In genomic region chr14:91349481-91350074, GRCh38 we compare ENCODE assay signal across 9 cellular contexts.
DNase-seq lines count a peak whose midpoint lies in the region; ATAC-seq, FAIRE-seq and TF ChIP-seq lines count a peak whose summit lies in the region.
"Had no signal": no experiment of that assay in that cellular context is flagged by ENCODE, and none has a peak within 500 bp of the region (broad histone marks: within the 10 kb centered on the region; RNA-seq: fewer than 3 reads in every experiment).

No MANE protein-coding gene starts in this region.

- H3K27ac ChIP-seq in thymus (ENCODE audit: low read depth) (peak overlapping the region; percentile 20), adrenal gland (no peak overlapping the region)

- TF ChIP-seq CTCF in activated B cell treated with CpG ODN at 0.5 μM for 24 hours (IDR thresholded peaks at IDR 0.05) (no peak), endothelial cell (IDR thresholded peaks at IDR 0.05; ENCODE audit: unreplicated experiment) (no peak), adrenal gland (IDR thresholded peaks at IDR 0.05) (no peak)

- H3K27ac Mint-ChIP-seq in activated B cell treated with CpG ODN at 0.5 μM for 24 hours: peak overlapping the region; percentile 79
- peak overlapping the region; percentile 38 for H3K27ac Mint-ChIP-seq in endothelial cell (ENCODE audit: unreplicated experiment)

- H3K4me1 Mint-ChIP-seq in activated B cell treated with CpG ODN at 0.5 μM for 24 hours (peaks cover 92% of the 10 kb centered on the region), endothelial cell (ENCODE audit: unreplicated experiment) (peaks cover 31% of the 10 kb centered on the region)

- H3K4me1 ChIP-seq in thymus (ENCODE audit: control insufficient read depth, insufficient read depth, low read length): peaks cover 14% of the 10 kb centered on the region
- H3K4me1 ChIP-seq in adrenal gland (replicated peaks in 1 of 2): no peaks in the 10 kb centered on the region

- FAIRE-seq in GM12892 (lab: Jason Lieb, UNC): peak; percentile 89
- FAIRE-seq: colon had no signal

- CTCF ChIA-PET in activated B cell treated with CpG ODN at 0.5 μM for 24 hours (lab: Charles Lee): interaction anchor here (1.0 to 2.0 kb wide), 4 partner anchors 18 to 68 kb away, joined by 3 to 11 read pairs (median 4); partner anchors contain the start of gene CCDC88C

- POLR2A ChIA-PET in activated B cell treated with CpG ODN at 0.5 μM for 24 hours (lab: Charles Lee): interaction anchor here (0.9 to 5.0 kb wide), 11 partner anchors 15 to 67 kb away, joined by 4 to 52 read pairs (median 14); partner anchors contain the start of gene CCDC88C

- intact Hi-C loops in activated B cell treated with CpG ODN at 0.5 μM for 24 hours (cut with micrococcal nuclease): loop anchor here (1.0 kb wide), 2 partner anchors 25 to 67 kb away; no protein-coding TSS in a partner anchor
- intact Hi-C loops in adrenal gland (cut with DNase I): no loop called here

- peak overlapping the region; percentile 62 for H3K4me3 Mint-ChIP-seq in activated B cell treated with CpG ODN at 0.5 μM for 24 hours
- no peak overlapping the region for H3K4me3 Mint-ChIP-seq in endothelial cell (ENCODE audit: unreplicated experiment)

- DNase-seq in GM12892 (ENCODE audit: insufficient read length) (no peak), activated B cell treated with CpG ODN at 0.5 μM for 24 hours (no peak), endothelial cell (ENCODE audit: low spot score) (no peak), adrenal gland (no peak), NCI-H226 (no peak), inferior parietal cortex (ENCODE audit: extremely low spot score) (no peak)

- peaks cover 31% of the 10 kb centered on the region for H3K36me3 Mint-ChIP-seq in activated B cell treated with CpG ODN at 0.5 μM for 24 hours (ENCODE audit: low read depth)
- peaks cover 8% of the 10 kb centered on the region for H3K36me3 Mint-ChIP-seq in endothelial cell (ENCODE audit: low read depth, unreplicated experiment)

- 0 out of 2 replicates have a peak, but pooled peaks have one; percentile 19 for TF ChIP-seq POLR2A in GM12892 (IDR thresholded peaks at IDR 0.05; ENCODE audit: low read depth, low read length)
- TF ChIP-seq POLR2A in adrenal gland (IDR thresholded peaks at IDR 0.05): no peak

- peak; percentile 44 for ATAC-seq in HG02642 (IDR thresholded peaks at IDR 0.05; ENCODE audit: poor library complexity, unreplicated experiment)
- ATAC-seq in activated B cell treated with CpG ODN at 0.5 μM for 24 hours (ENCODE audit: low read depth): peak; percentile 55

- H3K9me3 Mint-ChIP-seq in activated B cell treated with CpG ODN at 0.5 μM for 24 hours (no peaks in the 10 kb centered on the region), endothelial cell (ENCODE audit: unreplicated experiment) (no peaks in the 10 kb centered on the region)

- H3K27me3 Mint-ChIP-seq in activated B cell treated with CpG ODN at 0.5 μM for 24 hours: no peaks in the 10 kb centered on the region
- peaks cover 5% of the 10 kb centered on the region for H3K27me3 Mint-ChIP-seq in endothelial cell (ENCODE audit: unreplicated experiment)

- H3K36me3 ChIP-seq in thymus (ENCODE audit: control insufficient read depth, insufficient read depth) (peaks cover 7% of the 10 kb centered on the region), adrenal gland (replicated peaks in 1 of 2) (no peaks in the 10 kb centered on the region)

- H3K9me3 ChIP-seq in thymus (ENCODE audit: control insufficient read depth) (no peaks in the 10 kb centered on the region), adrenal gland (replicated peaks in 1 of 3) (no peaks in the 10 kb centered on the region)

- H3K27me3 ChIP-seq in thymus (ENCODE audit: control insufficient read depth, insufficient read depth) (no peaks in the 10 kb centered on the region), adrenal gland (no peaks in the 10 kb centered on the region)

- 83% methylated on average over 10 of the region's 10 CpGs for WGBS in thymus
- 84 to 90% (median 85%) methylated on average over 10 of the region's 10 CpGs for WGBS in adrenal gland, 4 donors

- H3K4me3 ChIP-seq in thymus (ENCODE audit: low read length) (no peak overlapping the region), adrenal gland (no peak overlapping the region)
